ENCODE assay signal across 23 cellular contexts in the genomic region with DNA sequence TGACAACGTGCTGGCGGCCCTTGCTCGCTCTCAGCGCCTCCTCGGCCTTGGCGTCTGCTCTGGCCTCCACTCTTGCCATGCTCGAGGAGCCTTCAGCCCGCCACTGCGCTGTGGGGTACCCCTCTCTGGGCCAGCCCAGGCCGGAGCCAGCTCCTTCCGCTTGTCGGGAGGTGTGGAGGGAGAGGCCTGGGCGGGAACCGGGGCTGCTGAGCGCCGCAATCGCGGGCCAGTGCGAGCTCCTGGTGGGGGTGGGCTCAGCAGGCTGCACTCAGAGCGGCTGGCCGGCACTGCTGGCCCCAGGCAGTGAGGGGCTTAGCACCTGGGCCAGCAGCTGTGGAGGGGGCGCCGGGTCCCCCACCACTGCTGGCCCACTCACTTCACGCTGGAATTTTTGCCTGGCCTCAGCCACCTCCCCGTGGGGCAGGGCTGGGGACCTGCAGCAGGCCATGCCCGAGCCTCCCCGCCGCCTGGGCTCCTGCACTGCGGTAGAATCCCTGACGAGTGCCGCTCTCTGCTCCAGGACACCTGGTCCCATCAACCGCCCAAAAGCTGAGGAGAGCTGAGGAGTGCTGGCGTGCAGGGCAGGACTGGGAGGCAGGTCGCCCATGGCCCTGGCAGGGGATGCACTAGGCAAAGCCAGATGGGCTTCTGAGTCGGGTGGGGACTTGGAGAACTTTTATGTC.
"Had no signal": no experiment of that assay in that cellular context is flagged by ENCODE, and none has a peak within 500 bp of the region (broad histone marks: within the 10 kb centered on the region; RNA-seq: fewer than 3 reads in every experiment).

No MANE protein-coding gene starts in this region.

- H3K4me1 Mint-ChIP-seq: neural progenitor cell had no signal

- H3K4me3 ChIP-seq: dorsolateral prefrontal cortex, heart left ventricle, left lung, lung, neural progenitor cell, pancreas, prostate gland, right lobe of liver, tibial nerve had no signal

- ATAC-seq: heart left ventricle, left lung, pancreas had no signal

- H3K27me3 ChIP-seq: heart left ventricle, left lung, neural progenitor cell, pancreas, right lobe of liver, tibial nerve had no signal

- H3K4me3 Mint-ChIP-seq: natural killer cell treated with Interleukin-12 subunit alpha and Interleukin-12 subunit beta and Interleukin-15 and Interleukin-18, amount 100 ng/mL, for 72 hours had no signal

- DNase-seq: caudate nucleus; cortex of kidney; dorsolateral prefrontal cortex; effector CD8-positive, alpha-beta T cell; foreskin melanocyte; hippocampal formation; mesenchymal stem cell; midbrain; occipital lobe; right lobe of liver; stimulated activated CD4-positive, alpha-beta T cell treated with anti-CD3 and anti-CD28 coated beads, Interleukin-15, amount 100 ng/mL, for 24 hours; stimulated activated CD4-positive, alpha-beta T cell treated with anti-CD3 and anti-CD28 coated beads, Interleukin-1b, Interleukin-23, amount 100 ng/mL, for 48 hours; stimulated activated CD4-positive, alpha-beta T cell treated with anti-CD3 and anti-CD28 coated beads, Interleukin-4, amount 100 ng/mL, for 4 hours; stimulated activated naive CD4-positive, alpha-beta T cell had no signal

- H3K36me3 ChIP-seq: heart left ventricle, left lung, neural progenitor cell, pancreas, prostate gland, right lobe of liver, tibial nerve had no signal

- H3K4me1 ChIP-seq: heart left ventricle, left lung, neural progenitor cell, pancreas, prostate gland, right lobe of liver, tibial nerve had no signal

- H3K27me3 Mint-ChIP-seq: natural killer cell treated with Interleukin-12 subunit alpha and Interleukin-12 subunit beta and Interleukin-15 and Interleukin-18, amount 100 ng/mL, for 72 hours had no signal

- H3K36me3 Mint-ChIP-seq: natural killer cell treated with Interleukin-12 subunit alpha and Interleukin-12 subunit beta and Interleukin-15 and Interleukin-18, amount 100 ng/mL, for 72 hours; neural progenitor cell had no signal

- H3K27ac ChIP-seq: dorsolateral prefrontal cortex, heart left ventricle, left lung, neural progenitor cell, pancreas, prostate gland, right lobe of liver, tibial nerve had no signal

- H3K9me3 ChIP-seq: pancreas, prostate gland, right lobe of liver had no signal

- H2AFZ ChIP-seq: neural progenitor cell had no signal

- H3K9ac ChIP-seq: neural progenitor cell had no signal

- FAIRE-seq: islet of Langerhans, pancreas had no signal

- H3K4me2 ChIP-seq: neural progenitor cell had no signal

- H3K27ac Mint-ChIP-seq: natural killer cell treated with Interleukin-12 subunit alpha and Interleukin-12 subunit beta and Interleukin-15 and Interleukin-18, amount 100 ng/mL, for 72 hours; neural progenitor cell had no signal
